22 cellular contexts compared by ENCODE assay signal in genomic region chr20:46630336-46630735, GRCh38. TPM values are rescaled to one million over a fixed set of nuclear protein-coding genes. Genes with fewer than 3 reads are reported as not detected.
"Had no signal": no experiment of that assay in that cellular context is flagged by ENCODE, and none has a peak within 500 bp of the region (broad histone marks: within the 10 kb centered on the region; RNA-seq: fewer than 3 reads in every experiment).

No MANE protein-coding gene starts in this region.

- H3K27ac ChIP-seq: esophagus squamous epithelium, lower lobe of right lung, prostate gland, right atrium auricular region, sigmoid colon, suprapubic skin, transverse colon, upper lobe of right lung, uterus had no signal

- H3K27me3 ChIP-seq: right atrium auricular region, sigmoid colon, suprapubic skin, transverse colon, upper lobe of right lung, uterus had no signal

- FAIRE-seq: endometrium had no signal

- H3K4me1 ChIP-seq: lower lobe of right lung, prostate gland, right atrium auricular region, sigmoid colon, suprapubic skin, transverse colon, upper lobe of right lung, uterus had no signal

- DNase-seq: cortex of kidney; effector memory CD8-positive, alpha-beta T cell; erythroblast; esophagus squamous epithelium; foreskin melanocyte; hypothalamus; immature natural killer cell; islet precursor cell; left ventricle myocardium superior; lower lobe of right lung; naive thymus-derived CD8-positive, alpha-beta T cell; nephron progenitor cell; nucleus accumbens; sigmoid colon; stimulated activated naive B cell treated with anti-CD40 and anti-IgM and Interleukin-4, amounts not matched to agents 10 μg/mL and 1 μg/mL and 100 μg/mL, for 72 hours; transverse colon; upper lobe of right lung; uterus had no signal

- H3K4me3 ChIP-seq: esophagus squamous epithelium, lower lobe of right lung, prostate gland, right atrium auricular region, sigmoid colon, suprapubic skin, transverse colon, upper lobe of right lung, uterus had no signal

- H3K9me3 ChIP-seq: prostate gland, transverse colon, upper lobe of right lung, uterus had no signal

- H3K36me3 ChIP-seq: esophagus squamous epithelium, lower lobe of right lung, prostate gland, right atrium auricular region, sigmoid colon, suprapubic skin, transverse colon, upper lobe of right lung, uterus had no signal

RNA-seq across cellular contexts. Expression of gene SLC13A3, which starts 20.9 kb away (rescaled TPM):
- polyA plus RNA-seq: naive thymus-derived CD8-positive, alpha-beta T cell had no signal
